Comparison of ENCODE assay signal across 27 cellular contexts in the genomic region with DNA sequence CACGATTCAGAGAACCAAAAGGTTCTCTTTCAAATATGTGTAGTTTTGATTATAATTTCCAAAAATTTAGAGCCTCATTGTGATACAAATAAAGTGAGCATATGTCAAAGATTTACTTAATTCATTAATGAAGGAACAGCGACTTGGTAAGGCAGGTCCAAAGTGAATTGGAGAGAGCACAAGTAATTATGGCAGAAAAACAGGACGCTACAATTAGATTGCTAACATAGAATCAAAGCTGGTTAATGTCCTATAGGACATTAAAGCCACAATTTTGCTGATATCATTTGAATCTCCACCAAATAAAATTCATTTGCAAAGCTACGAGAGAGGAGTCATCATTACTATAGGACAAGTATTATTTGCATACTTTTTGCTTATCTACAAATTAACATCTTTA.
"Had no signal": no experiment of that assay in that cellular context is flagged by ENCODE, and none has a peak within 500 bp of the region (broad histone marks: within the 10 kb centered on the region; RNA-seq: fewer than 3 reads in every experiment).

No MANE protein-coding gene starts in this region.

- FAIRE-seq: small intestine had no signal

- H3K27ac ChIP-seq: neutrophil, parathyroid adenoma, psoas muscle, right lobe of liver, sigmoid colon, suprapubic skin, testis, tibial artery, transverse colon, upper lobe of right lung, uterus had no signal

- H3K36me3 ChIP-seq: neutrophil, right lobe of liver, sigmoid colon, suprapubic skin, tibial artery, transverse colon, upper lobe of right lung, uterus had no signal

- DNase-seq: naive thymus-derived CD8-positive, alpha-beta T cell; nephron progenitor cell; nucleus accumbens; posterior cingulate gyrus; psoas muscle; right cardiac atrium; right lobe of liver; sigmoid colon; small intestine; stimulated activated CD4-positive, alpha-beta T cell treated with anti-CD3 and anti-CD28 coated beads, Interleukin-15, amount 100 ng/mL, for 24 hours; stimulated activated CD4-positive, alpha-beta T cell treated with anti-CD3 and anti-CD28 coated beads, Interleukin-2, amount 100 ng/mL, for 24 hours; stimulated activated CD4-positive, alpha-beta T cell treated with anti-CD3 and anti-CD28 coated beads, Interleukin-2, amount 100 ng/mL, for 48 hours; stimulated activated CD4-positive, alpha-beta T cell treated with anti-CD3 and anti-CD28 coated beads, Interleukin-4, amount 100 ng/mL, for 24 hours; stimulated activated naive B cell treated with anti-CD40 and anti-IgM and Interleukin-4, amounts not matched to agents 10 μg/mL and 1 μg/mL and 100 μg/mL, for 72 hours; stimulated activated naive CD8-positive, alpha-beta T cell treated with anti-CD3 and anti-CD28 coated beads, Interleukin-15, amount 100 ng/mL, for 72 hours; stimulated activated naive CD8-positive, alpha-beta T cell treated with anti-CD3 and anti-CD28 coated beads, Interleukin-15, Interleukin-2, amounts not matched to agents 100 U/mL and 50 U/mL, for 24 hours; substantia nigra; testis; tibial artery; transverse colon; upper lobe of right lung; uterus had no signal

- H3K9ac ChIP-seq: parathyroid adenoma had no signal

- H2AFZ ChIP-seq: parathyroid adenoma had no signal

- ATAC-seq: naive thymus-derived CD8-positive, alpha-beta T cell; natural killer cell treated with Interleukin-12 subunit alpha and Interleukin-12 subunit beta and Interleukin-15 and Interleukin-18, amount 100 ng/mL, for 72 hours; psoas muscle; right cardiac atrium; right lobe of liver; stimulated activated effector memory CD8-positive, alpha-beta T cell treated with anti-CD3 and anti-CD28 coated beads, Interleukin-12 subunit alpha, Interleukin-12 subunit beta, amount 100 ng/mL, for 72 hours; stimulated activated naive B cell treated with anti-CD40 and anti-IgM and Interleukin-4, amounts not matched to agents 10 μg/mL and 1 μg/mL and 100 μg/mL, for 72 hours; stimulated activated naive CD8-positive, alpha-beta T cell treated with anti-CD3 and anti-CD28 coated beads, Interleukin-15, amount 100 ng/mL, for 72 hours; stimulated activated naive CD8-positive, alpha-beta T cell treated with anti-CD3 and anti-CD28 coated beads, Interleukin-15, Interleukin-2, amounts not matched to agents 100 U/mL and 50 U/mL, for 24 hours; upper lobe of right lung had no signal

- H3K4me1 ChIP-seq: parathyroid adenoma, psoas muscle, right lobe of liver, sigmoid colon, suprapubic skin, testis, tibial artery, transverse colon, upper lobe of right lung, uterus had no signal

- H3K27me3 ChIP-seq: neutrophil, right lobe of liver, sigmoid colon, suprapubic skin, testis, tibial artery, transverse colon, upper lobe of right lung, uterus had no signal

- H3K79me2 ChIP-seq: parathyroid adenoma had no signal

- H3K9me3 ChIP-seq: neutrophil, psoas muscle, right lobe of liver, sigmoid colon, suprapubic skin, testis, tibial artery, transverse colon, upper lobe of right lung, uterus had no signal

- H3K4me3 ChIP-seq: psoas muscle, right lobe of liver, sigmoid colon, suprapubic skin, testis, tibial artery, transverse colon, upper lobe of right lung, uterus had no signal
